1 cellular context compared by ENCODE assay signal in the genomic region with DNA sequence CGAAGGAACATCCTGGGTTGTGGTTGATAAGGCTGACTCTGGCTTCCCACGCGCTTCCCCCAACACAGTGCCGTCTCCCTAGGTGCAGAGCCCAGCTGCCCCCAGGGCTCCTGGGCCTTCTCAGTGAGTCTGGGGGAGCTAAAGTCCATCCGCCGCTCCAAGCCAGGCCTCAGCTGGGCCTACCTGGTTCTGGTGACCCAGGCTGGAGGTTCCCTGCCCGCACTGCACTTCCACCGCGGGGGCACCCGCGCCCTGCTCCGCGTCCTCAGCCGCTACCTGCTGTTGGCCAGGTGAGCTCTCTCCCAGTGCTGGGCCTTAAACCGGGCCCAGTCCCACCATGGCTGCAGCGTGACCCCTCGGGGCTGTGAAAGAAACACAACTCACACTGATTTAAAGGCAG.
TF ChIP-seq lines count a peak whose summit lies in the region.

No MANE protein-coding gene starts in this region.

TF ChIP-seq in K562, 482 proteins besides CTCF, POLR2A, EP300 and RAD21:
- 0 out of 2 replicates have a peak, but pooled peaks have one; percentile 4 for TF ChIP-seq CBFA2T3 (IDR thresholded peaks at IDR 0.05)
- 0 out of 2 replicates have a peak, but pooled peaks have one; percentile 16 for TF ChIP-seq RBFOX2 (IDR thresholded peaks at IDR 0.05; ENCODE audit: low read depth, low read length)
- TF ChIP-seq MYBL2 (IDR thresholded peaks at IDR 0.05; ENCODE audit: low read depth) = no peak
- no peak for TF ChIP-seq MYBL2 (CRISPR knock-in tag; IDR thresholded peaks at IDR 0.05; ENCODE audit: borderline replicate concordance)
